Comparison of ENCODE assay signal across 7 cellular contexts in the genomic region with DNA sequence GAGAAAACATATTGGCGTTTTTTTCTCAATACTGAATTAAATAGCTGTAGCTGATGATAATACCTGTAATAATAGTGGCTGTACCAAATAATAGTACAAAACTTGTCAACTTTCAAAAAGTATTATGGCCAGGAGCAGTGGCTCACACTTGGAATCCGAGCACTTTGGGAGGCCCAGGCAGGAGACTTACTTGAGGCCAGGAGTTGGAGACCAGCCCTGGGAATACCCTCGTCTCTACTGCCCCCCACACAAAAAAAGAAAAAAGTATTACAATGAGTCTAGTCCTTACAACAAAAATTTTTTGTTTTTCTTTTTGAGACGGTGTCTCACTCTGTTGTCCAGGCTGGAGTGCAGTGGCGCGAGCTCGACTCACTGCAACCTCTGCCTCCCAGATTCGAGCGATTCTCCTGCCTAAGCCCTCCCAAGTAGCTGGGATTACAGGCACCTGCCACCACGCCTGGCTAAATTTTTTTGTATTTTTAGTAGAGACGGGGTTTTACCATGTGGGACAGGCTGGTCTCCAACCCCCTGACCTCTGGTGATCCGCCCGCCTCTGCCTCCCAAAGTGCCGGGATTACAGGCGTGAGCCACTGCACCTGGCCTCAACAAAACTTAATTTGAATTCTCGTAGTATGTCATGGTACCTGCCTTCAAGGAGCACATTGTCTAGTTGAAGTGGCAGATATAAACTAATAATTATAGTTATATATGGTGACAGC. TPM values are rescaled to one million over a fixed set of nuclear protein-coding genes. Genes with fewer than 3 reads are reported as not detected.
A peak's percentile ranks its signal among the peaks of the same experiment; 100 is the strongest.
DNase-seq lines count a peak whose midpoint lies in the region; ATAC-seq and TF ChIP-seq lines count a peak whose summit lies in the region.

No MANE protein-coding gene starts in this region.

- peak overlapping the region; percentile 73 to 93 (median 76); a peak in 5 of 7 replicates for H3K27ac Mint-ChIP-seq in H9

- peaks cover 30% of the 10 kb centered on the region for H3F3A ChIP-seq in SU-DHL-6 (ENCODE audit: insufficient read depth)

- H3K36me3 ChIP-seq in SU-DHL-6 (ENCODE audit: low read length) (peaks cover 46% of the 10 kb centered on the region), skeletal muscle tissue (ENCODE audit: control insufficient read depth in 3 of 3, insufficient read depth in 3 of 3, low read length in 3 of 3) (peaks cover 14 to 36% (median 29%) of the 10 kb centered on the region in 3 donors), aorta (ENCODE audit: control insufficient read depth in 1 of 2, insufficient read depth in 2 of 2, low read length in 1 of 2) (peaks cover 0 to 2% of the 10 kb centered on the region in 2 donors)

- ATAC-seq in aorta (ENCODE audit: low FRiP score) (no peak), GM19395 (IDR thresholded peaks at IDR 0.05; ENCODE audit: unreplicated experiment) (no peak)

- H3K23ac ChIP-seq in H9 (ENCODE audit: insufficient read length, low read depth, low read length), result no peak overlapping the region

- no peak overlapping the region for H3T11ph ChIP-seq in H9 (ENCODE audit: low read length)

- no peak overlapping the region for H2BK15ac ChIP-seq in H9 (ENCODE audit: low read depth, low read length)

- H3K27ac ChIP-seq in H9 (ENCODE audit: insufficient read length, low read depth, low read length) (no peak overlapping the region), SU-DHL-6 (ENCODE audit: low read depth, low read length) (peak overlapping the region; percentile 84), skeletal muscle tissue (ENCODE audit: low read depth, low read length) (no peak overlapping the region), aorta (ENCODE audit: low read depth in 1 of 2, low read length in 2 of 2) (no peak overlapping the region)

- peak overlapping the region; percentile 99 for H3K9ac ChIP-seq in H9 (ENCODE audit: extremely low read depth, insufficient read length, low read length)
- peak overlapping the region; percentile 88 for H3K9ac ChIP-seq in SU-DHL-6 (ENCODE audit: low read length)
- peak overlapping the region in 2 of 3 donors; percentile 92 to 94 for H3K9ac ChIP-seq in skeletal muscle tissue (ENCODE audit: low read depth in 1 of 3, low read length in 3 of 3)

- intact Hi-C loops in aorta (cut with DNase I), result no loop called here

- H3K79me1 ChIP-seq in H9 (ENCODE audit: insufficient read depth, low read depth, low read length, poor library complexity, severe bottlenecking), result no peaks in the 10 kb centered on the region

- H2BK20ac ChIP-seq in H9 (ENCODE audit: low read depth, low read length, poor library complexity, severe bottlenecking), result no peak overlapping the region

- H2AFZ ChIP-seq in H9 (ENCODE audit: low read length) (no peak overlapping the region), SU-DHL-6 (ENCODE audit: low read depth, low read length, severe bottlenecking) (no peak overlapping the region)

- H3K56ac ChIP-seq in H9 (ENCODE audit: insufficient read length, low read depth, low read length), result no peak overlapping the region

- H4K8ac ChIP-seq in H9 (replicated peaks; ENCODE audit: insufficient read length, low read depth, low read length), result no peak overlapping the region

- no peak overlapping the region for H2BK5ac ChIP-seq in H9 (ENCODE audit: insufficient read length, low read length)

- H3K4ac ChIP-seq in H9 (ENCODE audit: low read depth, low read length), result no peak overlapping the region

- H3K9me2 ChIP-seq in SU-DHL-6 (replicated peaks; ENCODE audit: insufficient read depth, low read length), result no peaks in the 10 kb centered on the region

- H3K36me3 Mint-ChIP-seq in H9 (ENCODE audit: insufficient read depth in 1 of 3, low read depth in 3 of 3), result peaks cover 58 to 67% (median 63%) of the 10 kb centered on the region in 3 experiments

- no peaks in the 10 kb centered on the region for H3K27me3 Mint-ChIP-seq in H9 (ENCODE audit: low read depth)

- H3K27me3 ChIP-seq in H9 (ENCODE audit: insufficient read depth, low read length) (no peaks in the 10 kb centered on the region), SU-DHL-6 (ENCODE audit: low read length) (no peaks in the 10 kb centered on the region), skeletal muscle tissue (ENCODE audit: control insufficient read depth in 3 of 3, insufficient read depth in 3 of 3, low read length in 3 of 3) (no peaks in the 10 kb centered on the region), aorta (ENCODE audit: control insufficient read depth in 1 of 2, insufficient read depth in 2 of 2, low read length in 1 of 2) (no peaks in the 10 kb centered on the region)

- H3K4me1 ChIP-seq in H9 (ENCODE audit: insufficient read depth, low read length) (no peaks in the 10 kb centered on the region), skeletal muscle tissue (ENCODE audit: control insufficient read depth in 3 of 3, insufficient read depth in 3 of 3, low read length in 3 of 3) (peaks cover 19 to 28% (median 24%) of the 10 kb centered on the region in 3 donors), aorta (ENCODE audit: control insufficient read depth in 1 of 2, insufficient read depth in 2 of 2, low read length in 2 of 2) (peaks cover 0 to 4% of the 10 kb centered on the region in 2 donors)

- no peak overlapping the region for H4K5ac ChIP-seq in H9 (ENCODE audit: insufficient read length, low read depth, low read length)

- peak overlapping the region; percentile 66 for H3K4me2 ChIP-seq in H9 (ENCODE audit: insufficient read depth, insufficient read length, low read length)
- peak overlapping the region; percentile 99 for H3K4me2 ChIP-seq in SU-DHL-6 (ENCODE audit: low read depth, low read length, poor library complexity, severe bottlenecking)

- H3K4me3 ChIP-seq in SU-DHL-6 (ENCODE audit: insufficient read depth, low read length, poor library complexity, severe bottlenecking), result peak overlapping the region; percentile 73
- H3K4me3 ChIP-seq in foreskin fibroblast (ENCODE audit: low read depth in 1 of 2, low read length in 2 of 2), result peak overlapping the region; percentile 62 to 81
- peak overlapping the region in 2 of 3 donors; percentile 87 to 92 for H3K4me3 ChIP-seq in skeletal muscle tissue (ENCODE audit: low read length in 3 of 3)
- H3K4me3 ChIP-seq in aorta (ENCODE audit: low read length in 2 of 2), result peak overlapping the region in 1 of 2 donors; percentile 69

- no peak overlapping the region for H4K91ac ChIP-seq in H9 (ENCODE audit: insufficient read length, low read depth, low read length)

- DNase-seq in H9 (no peak), foreskin fibroblast (no peak), aorta (no peak)
- no peak for DNase-seq in activated effector memory CD4-positive, alpha-beta T cell treated with anti-CD3 and anti-CD28 coated beads, Interleukin-2, amount 50 U/mL, for 16 hours

- H3K9me3 Mint-ChIP-seq in H9, result peaks cover 0 to 5% of the 10 kb centered on the region in 2 experiments; a peak in 4 of 5 replicates

- H3K79me2 ChIP-seq in H9 (ENCODE audit: insufficient read depth, low read length) (peaks cover 32% of the 10 kb centered on the region; the same call in 1 of the 2 replicates), SU-DHL-6 (ENCODE audit: insufficient read depth, low read length) (peaks cover 85% of the 10 kb centered on the region)

- H3K9me3 ChIP-seq in H9 (ENCODE audit: control insufficient read depth, low read depth, low read length) (no peaks in the 10 kb centered on the region), SU-DHL-6 (ENCODE audit: insufficient read depth, low read length) (no peaks in the 10 kb centered on the region), skeletal muscle tissue (ENCODE audit: control insufficient read depth in 3 of 3, low read length in 3 of 3) (no peaks in the 10 kb centered on the region), aorta (ENCODE audit: control insufficient read depth, low read length) (no peaks in the 10 kb centered on the region)

- H2BK12ac ChIP-seq in H9 (ENCODE audit: insufficient read length, low read depth, low read length), result no peak overlapping the region

- peaks cover 20 to 37% of the 10 kb centered on the region in 2 experiments for H3K4me1 Mint-ChIP-seq in H9

- H3K4me3 Mint-ChIP-seq in H9, result peak overlapping the region; percentile 95 to 96

- no peak overlapping the region for H2BK120ac ChIP-seq in H9 (ENCODE audit: low read depth, low read length, poor library complexity, severe bottlenecking)

- H3K23me2 ChIP-seq in H9 (ENCODE audit: insufficient read length, low read depth, low read length, poor library complexity, severe bottlenecking), result peaks cover 7% of the 10 kb centered on the region

- TF ChIP-seq CTCF in H9 (conservative IDR thresholded peaks at IDR 0.05), result no peak
- no peak for TF ChIP-seq CTCF in SU-DHL-6 (IDR thresholded peaks at IDR 0.05; ENCODE audit: insufficient read depth, low read length, poor library complexity, severe bottlenecking)
- no peak for TF ChIP-seq CTCF in foreskin fibroblast (IDR thresholded peaks at IDR 0.05; ENCODE audit: low read depth, low read length)

- no peak overlapping the region for H2AK5ac ChIP-seq in H9 (ENCODE audit: insufficient read length, low read length)

- H3K14ac ChIP-seq in H9 (ENCODE audit: insufficient read depth, low read length), result no peak overlapping the region

- H4K20me1 ChIP-seq in H9 (ENCODE audit: control insufficient read depth, insufficient read depth, insufficient read length) (no peaks in the 10 kb centered on the region), SU-DHL-6 (ENCODE audit: low read depth, low read length) (peaks cover 11% of the 10 kb centered on the region)

- no peak overlapping the region for H3K18ac ChIP-seq in H9 (ENCODE audit: insufficient read length, low read depth, low read length)

- no CpG with 5 or more reads among the region's 16 CpGs for WGBS in H9 (ENCODE audit: extremely low coverage, insufficient read length, low lambda C conversion rate)
- 86 to 88% methylated on average over 16 of the region's 16 CpGs for WGBS in aorta, 2 donors

RNA-seq across cellular contexts. Expression of gene RBBP4, which starts 1.4 kb away (rescaled TPM):
- total RNA-seq in H9 (2021) (416 and 421 TPM in 2 replicates), skeletal muscle tissue (104 TPM), aorta (100 to 1,000 TPM; 106 to 114 TPM)
- polyA plus RNA-seq in aorta, result 10 to 100 TPM; 31.4 to 41.3 TPM

RNA-seq across cellular contexts. Expression of gene ZBTB8OS, which starts 2.1 kb away (rescaled TPM):
- total RNA-seq in H9 (2021) (59.4 and 64.2 TPM in 2 replicates), skeletal muscle tissue (15.7 TPM), aorta (10 to 100 TPM; 36.3 to 37.8 TPM)
- polyA plus RNA-seq in aorta, result 10 to 100 TPM; 43.6 to 78.3 TPM

RNA-seq across cellular contexts. Expression of gene SYNC, which starts 50.2 kb away (rescaled TPM):
- total RNA-seq in H9 (2021), result 0.15 TPM in 2 replicates
- 38.6 TPM for total RNA-seq in skeletal muscle tissue
- total RNA-seq in aorta, result 10 to 100 TPM; 37.5 to 89.8 TPM
- polyA plus RNA-seq in aorta, result 10 to 100 TPM; 11.4 to 36.8 TPM

Comparison
In these comparisons a context has a peak if more than half of its experiments do, and no peak if none do; other contexts are left out.
1. RNA of gene SYNC, which starts 50.2 kb away (total RNA-seq): 37.5 to 89.8 TPM in aorta and 38.6 TPM in skeletal muscle tissue (single experiment); 0.15 TPM in H9; every median in the first group is over 10 times any median in the second.
2. Peak in every context shown above with its lines, with median percentiles within 50 percentile points of each other: H3K9ac ChIP-seq.